Comparison of ENCODE assay signal across 25 cellular contexts in the genomic region with DNA sequence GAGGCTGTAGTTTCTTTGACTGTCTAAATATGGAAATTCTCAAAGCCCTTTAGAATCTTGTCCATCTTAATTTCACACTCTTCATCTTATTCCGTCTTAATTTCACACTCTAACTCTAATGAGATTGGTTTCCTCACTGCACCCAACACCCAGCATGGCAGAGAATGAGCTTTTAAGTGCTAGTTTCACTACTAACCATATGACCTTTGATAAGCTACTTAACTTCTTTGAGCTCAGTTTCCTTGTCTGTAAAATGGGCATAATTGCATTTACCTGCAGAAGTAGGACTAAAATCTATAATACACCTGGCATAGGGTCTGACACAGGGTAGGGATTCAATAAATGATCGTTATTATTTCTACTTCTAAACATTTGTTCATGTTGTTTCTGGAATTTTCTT. TPM values are rescaled to one million over a fixed set of nuclear protein-coding genes. Genes with fewer than 3 reads are reported as not detected.
A peak's percentile ranks its signal among the peaks of the same experiment; 100 is the strongest.
DNase-seq lines count a peak whose midpoint lies in the region; ATAC-seq, FAIRE-seq and TF ChIP-seq lines count a peak whose summit lies in the region.
"Had no signal": no experiment of that assay in that cellular context is flagged by ENCODE, and none has a peak within 500 bp of the region (broad histone marks: within the 10 kb centered on the region; RNA-seq: fewer than 3 reads in every experiment).

No MANE protein-coding gene starts in this region.

- H3K36me3 Mint-ChIP-seq in MCF 10A (ENCODE audit: insufficient read depth, unreplicated experiment) (peaks cover 57% of the 10 kb centered on the region), HFFc6 (ENCODE audit: low read depth) (peaks cover 23% of the 10 kb centered on the region)

- no peaks in the 10 kb centered on the region for H4K20me1 ChIP-seq in K562 (replicated peaks; ENCODE audit: control insufficient read depth, insufficient read depth, low read length)
- H4K20me1 ChIP-seq: BLaER1 had no signal

- H3K27ac ChIP-seq in breast epithelium (no peak overlapping the region), K562 (ENCODE audit: extremely low read depth, low read depth, low read length) (no peak overlapping the region)
- H3K27ac ChIP-seq: 22Rv1, A549, BLaER1 had no signal

- no peaks in the 10 kb centered on the region for H3K9me1 ChIP-seq in K562 (ENCODE audit: control insufficient read depth, insufficient read depth, low read length)

- H3K4me1 Mint-ChIP-seq in MCF 10A (ENCODE audit: insufficient read depth, unreplicated experiment) (no peaks in the 10 kb centered on the region), HFFc6 (ENCODE audit: low read depth) (no peaks in the 10 kb centered on the region)
- H3K4me1 Mint-ChIP-seq: CD4-positive, alpha-beta memory T cell had no signal

- no peak overlapping the region for H2AFZ ChIP-seq in K562 (ENCODE audit: low read depth, low read length)

- peak overlapping the region; percentile 28 for H3K27ac Mint-ChIP-seq in MCF 10A (ENCODE audit: low read depth, unreplicated experiment)
- no peak overlapping the region for H3K27ac Mint-ChIP-seq in HFFc6
- H3K27ac Mint-ChIP-seq: CD14-positive monocyte; CD4-positive, alpha-beta memory T cell; CD8-positive, alpha-beta memory T cell had no signal

- H3K27me3 Mint-ChIP-seq in MCF 10A (ENCODE audit: insufficient read depth, unreplicated experiment) (no peaks in the 10 kb centered on the region), HFFc6 (ENCODE audit: insufficient read depth) (no peaks in the 10 kb centered on the region)
- H3K27me3 Mint-ChIP-seq: CD4-positive, alpha-beta memory T cell; CD4-positive, CD25-positive, alpha-beta regulatory T cell; CD8-positive, alpha-beta memory T cell had no signal

- H3K4me3 ChIP-seq in breast epithelium (no peak overlapping the region), K562 (no peak overlapping the region)
- H3K4me3 ChIP-seq: A549, BLaER1, GM12878 had no signal

- no peak for DNase-seq in MCF 10A (ENCODE audit: unreplicated experiment)
- no peak for DNase-seq in breast epithelium (ENCODE audit: low spot score in 2 of 2)
- DNase-seq in GM12892 (ENCODE audit: insufficient read length): no peak
- no peak for DNase-seq in K562 (ENCODE audit: extremely low read depth in 1 of 4, low spot score in 3 of 4)
- no peak for DNase-seq in HFFc6
- DNase-seq in AML-193 (lab: John Stamatoyannopoulos, UW): no peak
- DNase-seq: BE2C; C1 segment of cervical spinal cord; CD4-positive, alpha-beta memory T cell; CD4-positive, CD25-positive, alpha-beta regulatory T cell; CD8-positive, alpha-beta memory T cell; COR-L47; DMS 273 treated with DMSO at 0.1 percent for 48 hours; DMS153; DMS53; DMS79; DND-41; EL; GDM1 had no signal

- in situ Hi-C loops in K562 (cut with MboI): no loop called here

- H3K9me3 Mint-ChIP-seq in MCF 10A (ENCODE audit: unreplicated experiment) (no peaks in the 10 kb centered on the region), HFFc6 (no peaks in the 10 kb centered on the region)
- H3K9me3 Mint-ChIP-seq: CD14-positive monocyte; CD4-positive, CD25-positive, alpha-beta regulatory T cell; CD8-positive, alpha-beta memory T cell had no signal

- H3K36me3 ChIP-seq in breast epithelium: peaks cover 6% of the 10 kb centered on the region
- H3K36me3 ChIP-seq in K562 (ENCODE audit: control insufficient read depth, insufficient read depth, low read length): no peaks in the 10 kb centered on the region

- no peak for TF ChIP-seq RAD21 in K562 (CRISPR knock-in tag; conservative IDR thresholded peaks at IDR 0.05 in 1 of 2, IDR thresholded peaks at IDR 0.05 in 1 of 2)

- ATAC-seq in K562: no peak
- ATAC-seq: A549, GM12878 had no signal

- H3K4me3 Mint-ChIP-seq in MCF 10A (ENCODE audit: unreplicated experiment): no peak overlapping the region
- no peak overlapping the region for H3K4me3 Mint-ChIP-seq in HFFc6
- H3K4me3 Mint-ChIP-seq: CD14-positive monocyte; CD4-positive, alpha-beta memory T cell; CD4-positive, CD25-positive, alpha-beta regulatory T cell; CD8-positive, alpha-beta memory T cell had no signal

- no peak overlapping the region for H3K9ac ChIP-seq in K562 (ENCODE audit: insufficient read depth in 1 of 2, low read depth in 2 of 2, low read length in 2 of 2)
- H3K9ac ChIP-seq: BLaER1 had no signal

- POLR2A ChIA-PET in MCF 10A (lab: Yijun Ruan, JAX): interaction anchor here (0.7 to 1.0 kb wide), 2 partner anchors 15 to 137 kb away, joined by 3 read pairs; no protein-coding TSS in a partner anchor
- POLR2A ChIA-PET in K562 (lab: Yijun Ruan, JAX): interaction anchor here (1.0 kb wide), 1 partner anchor 11 kb away, joined by 4 read pairs; no protein-coding TSS in a partner anchor

- H3K9me3 ChIP-seq in breast epithelium (no peaks in the 10 kb centered on the region), K562 (replicated peaks; ENCODE audit: control insufficient read depth, insufficient read depth, low read depth, low read length) (no peaks in the 10 kb centered on the region)
- H3K9me3 ChIP-seq: A549, BE2C, BLaER1 had no signal

- TF ChIP-seq POLR2A in breast epithelium (IDR thresholded peaks at IDR 0.05) (no peak), GM12892 (IDR thresholded peaks at IDR 0.05; ENCODE audit: low read depth, low read length) (no peak), K562 (conservative IDR thresholded peaks at IDR 0.05) (no peak)

- CTCF ChIA-PET in MCF 10A (lab: Yijun Ruan, JAX): no interaction called here
- CTCF ChIA-PET in K562 (lab: Yijun Ruan, JAX; ENCODE audit: low intra/inter-chr PET ratio): no interaction called here

- intact Hi-C loops in MCF 10A (cut with micrococcal nuclease): no loop called here
- intact Hi-C loops in breast epithelium (cut with DNase I; ENCODE audit: low total_unique reads): no loop called here
- intact Hi-C loops in K562 (cut with micrococcal nuclease): no loop called here

- no peaks in the 10 kb centered on the region for H3K79me2 ChIP-seq in K562 (ENCODE audit: control insufficient read depth, insufficient read depth, low read length)

- no TSS peak for BruUV-seq in MCF 10A (replicated peaks; lab: Mats Ljungman, UMichigan)
- no TSS peak for BruUV-seq in K562 (replicated peaks; lab: Mats Ljungman, UMichigan)

- FAIRE-seq in GM12892 (lab: Jason Lieb, UNC) (peak; percentile 30), K562 (lab: Jason Lieb, UNC) (no peak)
- FAIRE-seq: A549, GM12878, GM19239 had no signal

- no peaks in the 10 kb centered on the region for H3K27me3 ChIP-seq in breast epithelium
- no peaks in the 10 kb centered on the region for H3K27me3 ChIP-seq in K562 (ENCODE audit: control insufficient read depth in 2 of 2, insufficient read depth in 2 of 2, low read length in 2 of 2)
- H3K27me3 ChIP-seq: BE2C, BLaER1 had no signal

- TF ChIP-seq EP300 in K562 (IDR thresholded peaks at IDR 0.05; ENCODE audit: low read length): no peak

- no peak overlapping the region for H3K4me2 ChIP-seq in K562 (ENCODE audit: insufficient read depth, low read length)
- H3K4me2 ChIP-seq: A549, BLaER1 had no signal

- no peaks in the 10 kb centered on the region for H3K4me1 ChIP-seq in breast epithelium
- no peaks in the 10 kb centered on the region for H3K4me1 ChIP-seq in K562 (replicated peaks in 1 of 2; ENCODE audit: control insufficient read depth in 2 of 2, insufficient read depth in 2 of 2, low read length in 2 of 2)
- H3K4me1 ChIP-seq: A549, BE2C, BLaER1 had no signal

- 15% methylated on average over 2 of the region's 2 CpGs for WGBS in K562 (ENCODE audit: insufficient coverage, low coverage, missing lambda C conversion rate)

- TF ChIP-seq CTCF in MCF 10A (IDR thresholded peaks at IDR 0.05; ENCODE audit: unreplicated experiment) (no peak), breast epithelium (IDR thresholded peaks at IDR 0.05) (no peak), K562 (IDR thresholded peaks at IDR 0.05 in 2 of 3, conservative IDR thresholded peaks at IDR 0.05 in 1 of 3; ENCODE audit: insufficient read depth in 2 of 3, low read depth in 1 of 3, low read length in 3 of 3) (no peak), HFFc6 (IDR thresholded peaks at IDR 0.05) (no peak)

RNA-seq across cellular contexts. Expression of a gene that starts 30.4 kb away (rescaled TPM):
- 16.5 and 17.2 TPM in 2 replicates for total RNA-seq in MCF 10A (2022)
- 10 to 100 TPM; 16.0 to 31.8 (median 26.9) TPM for total RNA-seq in breast epithelium
- 6.8 TPM for polyA plus RNA-seq in GM12892 (2012; ENCODE audit: missing spikeins)
- total RNA-seq in K562 (2011; cell fraction: chromatin; rRNA removed; ENCODE audit: low replicate concordance): 1.6 and 7.0 TPM in 2 replicates
- 0.67 and 1.8 TPM in 2 replicates for total RNA-seq in K562 (2011; cell fraction: nucleolus; rRNA removed)
- total RNA-seq in K562 (2011; cell fraction: nucleoplasm; rRNA removed): 3.7 and 4.0 TPM in 2 replicates
- 1.3 and 1.4 TPM in 2 replicates for total RNA-seq in K562 (2014; rRNA removed)
- total RNA-seq in K562 (2014; rRNA removed; fragmentation: Illumina TruSeq; extraction: Trizol): 2.3 and 2.9 TPM in 2 replicates
- total RNA-seq in K562 (2015; rRNA removed; fragmentation: Illumina TruSeq; extraction: Trizol): 2.1 and 2.2 TPM in 2 replicates
- total RNA-seq in K562 (2021): 2.0 and 2.1 TPM in 2 replicates
- polyA plus RNA-seq in K562 (2011; rRNA removed): 0.38 and 1.3 TPM in 2 replicates
- 0.09 and 0.10 TPM in 2 replicates for polyA plus RNA-seq in K562 (2011; cell fraction: cytosol; rRNA removed)
- polyA plus RNA-seq in K562 (2011; cell fraction: nucleus; rRNA removed): 0.73 and 0.81 TPM in 2 replicates
- 1.1 and 2.6 TPM in 2 replicates for polyA plus RNA-seq in K562 (2012)
- 1.4 and 1.7 TPM in 2 replicates for polyA plus RNA-seq in K562 (2014; fragmentation: Illumina TruSeq; extraction: Trizol)
- polyA plus RNA-seq in K562 (2014; fragmentation: Nextera tagmentation; extraction: Ambion mirVana): under 1 TPM; 0.39 to 0.86 TPM
- 1.6 and 2.2 TPM in 2 replicates for polyA plus RNA-seq in K562 (2014; rRNA removed)
- polyA minus RNA-seq in K562 (2011; rRNA and poly(A)+ RNA removed): 0.84 and 3.9 TPM in 2 replicates
- polyA minus RNA-seq in K562 (2011; cell fraction: cytosol; rRNA and poly(A)+ RNA removed): 0.48 TPM in 1 of 2 replicates, not detected in the other
- polyA minus RNA-seq in K562 (2011; cell fraction: nucleus; rRNA and poly(A)+ RNA removed): 1.6 and 2.7 TPM in 2 replicates
- total RNA-seq in HFFc6 (2021; fragmentation: NEBNext Ultra II Directional; extraction: Animal tissue kit (Norgen Biotek cat#: 25700)): 10 to 100 TPM; 15.0 to 23.4 (median 18.2) TPM

RNA-seq across cellular contexts. Expression of a gene that starts 46.8 kb away (rescaled TPM):
- total RNA-seq in MCF 10A (2022) (0.27 and 0.30 TPM in 2 replicates), breast epithelium (1 to 10 TPM in 1 of 3 donors, under 1 TPM in 2; 0.64 to 1.3 (median 0.88) TPM), K562 (2014; rRNA removed) (under 0.01 TPM in 1 of 2 replicates, not detected in the other), K562 (2014; rRNA removed; fragmentation: Illumina TruSeq; extraction: Trizol) (not detected in 2 replicates), K562 (2015; rRNA removed; fragmentation: Illumina TruSeq; extraction: Trizol) (0.04 TPM in 1 of 2 replicates, not detected in the other), K562 (2021) (not detected in 2 replicates)
- polyA plus RNA-seq in GM12892 (2012; ENCODE audit: missing spikeins): 0.04 TPM
- total RNA-seq in K562 (2011; cell fraction: chromatin; rRNA removed; ENCODE audit: low replicate concordance): 0.05 TPM in 1 of 2 replicates, not detected in the other
- total RNA-seq in K562 (2011; cell fraction: nucleolus; rRNA removed): under 0.01 TPM in 1 of 2 replicates, not detected in the other
- total RNA-seq in K562 (2011; cell fraction: nucleoplasm; rRNA removed): not detected in 2 replicates
- polyA plus RNA-seq in K562 (2011; rRNA removed) (0.09 TPM in 1 of 2 replicates, not detected in the other), K562 (2014; fragmentation: Illumina TruSeq; extraction: Trizol) (0.03 TPM in 1 of 2 replicates, not detected in the other), K562 (2014; fragmentation: Nextera tagmentation; extraction: Ambion mirVana) (not detected), K562 (2014; rRNA removed) (0.03 and 0.07 TPM in 2 replicates)
- not detected in 2 replicates for polyA plus RNA-seq in K562 (2011; cell fraction: cytosol; rRNA removed)
- 0.04 TPM in 1 of 2 replicates, not detected in the other for polyA plus RNA-seq in K562 (2011; cell fraction: nucleus; rRNA removed)
- polyA plus RNA-seq in K562 (2012): 0.03 and 0.08 TPM in 2 replicates
- 0.03 TPM in 1 of 2 replicates, not detected in the other for polyA minus RNA-seq in K562 (2011; rRNA and poly(A)+ RNA removed)
- polyA minus RNA-seq in K562 (2011; cell fraction: cytosol; rRNA and poly(A)+ RNA removed): not detected in 2 replicates
- polyA minus RNA-seq in K562 (2011; cell fraction: nucleus; rRNA and poly(A)+ RNA removed): not detected in 2 replicates
- under 1 TPM; 0.11 to 0.40 (median 0.16) TPM for total RNA-seq in HFFc6 (2021; fragmentation: NEBNext Ultra II Directional; extraction: Animal tissue kit (Norgen Biotek cat#: 25700))
- polyA plus RNA-seq: CD14-positive monocyte; CD8-positive, alpha-beta memory T cell had no signal
